Comparison of ENCODE assay signal across 1 cellular context in genomic region chr2:105731511-105731910, GRCh38.
A peak's percentile ranks its signal among the peaks of the same experiment; 100 is the strongest.
TF ChIP-seq lines count a peak whose summit lies in the region.

No MANE protein-coding gene starts in this region.

TF ChIP-seq in K562, 482 proteins besides CTCF, POLR2A, EP300 and RAD21 (continued from another document):
- TF ChIP-seq DLX4 (CRISPR knock-in tag; IDR thresholded peaks at IDR 0.05) (no peak), HMG20B (CRISPR knock-in tag; IDR thresholded peaks at IDR 0.05) (no peak), MEF2D (tag; conservative IDR thresholded peaks at IDR 0.05; ENCODE audit: low read depth) (peak; percentile 93), ETV6 (IDR thresholded peaks at IDR 0.05; ENCODE audit: borderline replicate concordance in 1 of 2, low read depth in 2 of 2, low read length in 1 of 2) (peak; percentile 31 to 69; a peak in 3 of 4 replicates), ETV6 (CRISPR knock-in tag; IDR thresholded peaks at IDR 0.05; ENCODE audit: borderline replicate concordance) (no peak)
